ENCODE assay signal across 21 cellular contexts in genomic region chr3:52783211-52783555, GRCh38. TPM values are rescaled to one million over a fixed set of nuclear protein-coding genes. Genes with fewer than 3 reads are reported as not detected.
"Had no signal": no experiment of that assay in that cellular context is flagged by ENCODE, and none has a peak within 500 bp of the region (broad histone marks: within the 10 kb centered on the region; RNA-seq: fewer than 3 reads in every experiment).

No MANE protein-coding gene starts in this region.

- ATAC-seq: activated T-helper 17 cell treated with anti-CD3 and anti-CD28 coated beads, Interleukin-2, amount 50 U/mL, for 72 hours; lower lobe of right lung had no signal

- H2AFZ ChIP-seq: hepatocyte had no signal

- H3K4me3 ChIP-seq: hepatocyte, lower lobe of right lung, tibial artery had no signal

- H3K79me2 ChIP-seq: hepatocyte had no signal

- H3K27ac Mint-ChIP-seq: activated CD4-positive, alpha-beta memory T cell treated with anti-CD3 and anti-CD28 coated beads for 36 hours; activated T-helper 17 cell treated with anti-CD3 and anti-CD28 coated beads, Interleukin-2, amount 50 U/mL, for 72 hours; nephron; T-helper 1 cell treated with Interleukin-12 subunit alpha and Interleukin-12 subunit beta and Interleukin-4 antibody, amounts not matched to agents 30 μg/mL and 1 μg/mL, for 36 hours had no signal

- H3K36me3 Mint-ChIP-seq: activated CD4-positive, alpha-beta memory T cell treated with anti-CD3 and anti-CD28 coated beads for 36 hours had no signal

- H3K4me2 ChIP-seq: hepatocyte had no signal

- H3K36me3 ChIP-seq: brain microvascular endothelial cell, lower lobe of right lung, tibial artery had no signal

- H3K27me3 ChIP-seq: hepatocyte had no signal

- H3K4me3 Mint-ChIP-seq: activated CD4-positive, alpha-beta memory T cell treated with anti-CD3 and anti-CD28 coated beads for 36 hours; activated T-helper 17 cell treated with anti-CD3 and anti-CD28 coated beads, Interleukin-2, amount 50 U/mL, for 72 hours; central memory CD8-positive, alpha-beta T cell; nephron; T-helper 1 cell treated with Interleukin-12 subunit alpha and Interleukin-12 subunit beta and Interleukin-4 antibody, amounts not matched to agents 30 μg/mL and 1 μg/mL, for 36 hours had no signal

- H3K9me3 Mint-ChIP-seq: activated CD4-positive, alpha-beta memory T cell treated with anti-CD3 and anti-CD28 coated beads for 36 hours; activated T-helper 17 cell treated with anti-CD3 and anti-CD28 coated beads, Interleukin-2, amount 50 U/mL, for 72 hours; central memory CD8-positive, alpha-beta T cell; nephron; T-helper 1 cell treated with Interleukin-12 subunit alpha and Interleukin-12 subunit beta and Interleukin-4 antibody, amounts not matched to agents 30 μg/mL and 1 μg/mL, for 36 hours had no signal

- H3K4me1 ChIP-seq: lower lobe of right lung had no signal

- H3K27ac ChIP-seq: brain microvascular endothelial cell, hepatocyte, lower lobe of right lung, tibial artery, VCaP had no signal

- H3K4me1 Mint-ChIP-seq: activated T-helper 17 cell treated with anti-CD3 and anti-CD28 coated beads, Interleukin-2, amount 50 U/mL, for 72 hours; nephron had no signal

- DNase-seq: activated CD4-positive, alpha-beta T cell treated with anti-CD3 and anti-CD28 coated beads for 4 hours; activated naive CD4-positive, alpha-beta T cell treated with Interleukin-2 at 50 U/mL for 16 hours; activated T-cell treated with anti-CD3 and anti-CD28 coated beads, Interleukin-2, amount 50 U/mL, for 1 hour; brain microvascular endothelial cell; effector CD4-positive, alpha-beta T cell; retina; stimulated activated CD4-positive, alpha-beta T cell treated with anti-CD3 and anti-CD28 coated beads, Interleukin-12 subunit alpha, Interleukin-12 subunit beta, amount 100 ng/mL, for 4 hours; stimulated activated CD4-positive, alpha-beta T cell treated with anti-CD3 and anti-CD28 coated beads, Interleukin-1b, Interleukin-23, amount 100 ng/mL, for 48 hours; stimulated activated naive CD4-positive, alpha-beta T cell treated with Interleukin-2 at 50 U/mL for 16 hours had no signal

- H3K9me3 ChIP-seq: lower lobe of right lung, tibial artery had no signal

RNA-seq across cellular contexts. Expression of gene ITIH1, which starts 5.8 kb away (rescaled TPM):
- total RNA-seq: activated CD4-positive, alpha-beta memory T cell treated with anti-CD3 and anti-CD28 coated beads for 36 hours; activated T-helper 17 cell treated with anti-CD3 and anti-CD28 coated beads, Interleukin-2, amount 50 U/mL, for 72 hours; aorta; glomerular endothelial cell; lower lobe of right lung; mesenteric fat pad had no signal

RNA-seq across cellular contexts. Expression of gene ITIH3, which starts 11.4 kb away (rescaled TPM):
- total RNA-seq: activated CD4-positive, alpha-beta memory T cell treated with anti-CD3 and anti-CD28 coated beads for 36 hours; activated T-helper 17 cell treated with anti-CD3 and anti-CD28 coated beads, Interleukin-2, amount 50 U/mL, for 72 hours; glomerular endothelial cell had no signal
